ENCODE assay signal across 1 cellular context in the genomic region with DNA sequence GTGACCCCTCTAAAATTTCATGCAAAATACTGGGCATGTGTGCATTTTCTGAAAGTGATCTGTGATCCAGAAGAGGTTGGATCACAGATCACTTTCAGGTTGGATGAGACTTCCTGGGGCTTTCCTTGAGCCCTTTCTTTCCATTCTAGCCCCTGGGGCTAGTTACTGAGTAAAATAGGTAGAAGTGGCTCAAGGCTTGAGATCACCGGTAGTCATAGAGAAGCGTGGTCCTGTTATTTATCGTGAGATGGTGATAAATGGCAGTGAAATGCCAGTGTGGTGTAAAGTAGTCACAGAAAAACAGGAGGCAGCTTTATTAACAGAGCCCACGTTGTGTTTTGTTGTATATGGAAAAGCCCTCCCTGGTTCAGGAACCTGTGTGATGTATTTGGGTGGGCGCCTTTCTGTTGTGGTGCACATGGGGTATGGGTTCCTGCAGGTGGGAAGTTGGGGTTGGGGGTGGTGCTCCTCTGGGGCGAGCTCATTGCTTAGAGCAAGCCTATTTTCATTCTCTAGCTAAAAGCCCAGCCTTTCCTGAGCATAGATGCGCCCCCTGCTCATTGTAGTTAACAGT.
TF ChIP-seq lines count a peak whose summit lies in the region.

No MANE protein-coding gene starts in this region.

TF ChIP-seq in endothelial cell of umbilical vein, 7 proteins besides CTCF, POLR2A, EP300 and RAD21:
- TF ChIP-seq GATA2 (IDR thresholded peaks at IDR 0.05; ENCODE audit: insufficient read depth, insufficient read length, low read depth, low read length) (no peak), EZH2 (IDR thresholded peaks at IDR 0.05; ENCODE audit: borderline replicate concordance, low read depth, low read length, severe bottlenecking) (no peak), MYC (IDR thresholded peaks at IDR 0.05; ENCODE audit: low read depth, low read length) (no peak), MAX (IDR thresholded peaks at IDR 0.05; ENCODE audit: insufficient read depth, insufficient read length) (no peak), POLR2AphosphoS5 (IDR thresholded peaks at IDR 0.05; ENCODE audit: insufficient read depth, low read depth, low read length) (no peak), JUN (IDR thresholded peaks at IDR 0.05; ENCODE audit: borderline replicate concordance, insufficient read depth, insufficient read length, low read depth) (no peak), FOS (IDR thresholded peaks at IDR 0.05; ENCODE audit: borderline replicate concordance, insufficient read depth, low read length) (no peak)
